ENCODE assay signal across 11 cellular contexts in the genomic region with DNA sequence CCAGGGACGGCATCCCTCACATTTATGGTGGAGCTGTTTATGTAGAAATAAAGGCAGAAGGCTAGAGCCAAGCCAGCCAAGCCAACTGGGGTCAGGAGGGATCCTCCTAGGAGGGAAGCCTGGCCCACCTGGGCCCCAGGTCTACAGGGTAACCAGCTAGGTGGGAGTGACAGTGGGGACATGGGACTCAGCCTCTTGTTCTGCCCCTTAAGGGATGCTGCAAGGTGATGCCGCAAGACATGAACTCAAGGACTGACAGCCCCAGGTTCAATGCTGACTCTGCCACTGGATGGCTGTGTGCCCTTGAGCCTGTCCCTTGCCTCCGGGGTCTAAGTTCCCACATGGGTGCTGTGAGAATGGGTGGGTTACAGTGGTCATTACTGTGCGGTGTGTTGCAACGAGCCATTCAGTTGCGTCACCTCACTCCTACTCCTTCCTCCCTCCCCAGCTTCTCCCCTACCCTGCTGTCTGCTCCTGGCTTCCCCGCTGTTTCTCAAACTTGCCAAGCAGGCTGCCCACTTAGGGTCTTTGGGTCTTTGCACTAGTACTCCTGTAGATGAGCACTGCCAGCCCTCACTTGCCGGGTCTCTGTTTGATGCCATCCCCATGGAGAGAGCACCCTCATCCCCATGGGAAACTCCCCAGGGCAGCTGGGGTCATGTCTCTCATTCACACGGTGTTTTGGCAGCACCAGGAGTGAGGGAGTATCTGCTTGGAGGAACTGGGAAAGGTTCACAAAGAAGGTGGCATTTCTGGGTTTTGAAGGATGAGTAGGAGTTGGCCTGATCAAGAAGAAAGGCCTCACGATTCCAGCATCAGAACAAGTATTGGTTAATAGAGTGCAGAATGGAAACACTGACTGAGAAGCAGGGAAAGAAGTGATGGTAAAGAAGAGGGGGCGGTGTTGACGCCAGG.
"Had no signal": no experiment of that assay in that cellular context is flagged by ENCODE, and none has a peak within 500 bp of the region (broad histone marks: within the 10 kb centered on the region; RNA-seq: fewer than 3 reads in every experiment).

No MANE protein-coding gene starts in this region.

- H3K4me3 ChIP-seq: ascending aorta, heart left ventricle, thyroid gland, vagina had no signal

- H3K4me3 Mint-ChIP-seq: natural killer cell had no signal

- H3K27me3 ChIP-seq: ascending aorta, thyroid gland, vagina had no signal

- H3K9me3 ChIP-seq: ascending aorta, heart left ventricle, thyroid gland, vagina had no signal

- DNase-seq: activated T-cell treated with anti-CD3 and anti-CD28 coated beads, Interleukin-2, amount 50 U/mL, for 1 hour; foreskin melanocyte; heart left ventricle; natural killer cell; T-helper 17 cell; thyroid gland had no signal

- ATAC-seq: activated CD4-positive, CD25-positive, alpha-beta regulatory T cell treated with anti-CD3 and anti-CD28 coated beads, Interleukin-2, amount 50 U/mL, for 24 hours; esophagus mucosa; heart left ventricle; left lobe of liver; natural killer cell; T-helper 17 cell had no signal

- H3K27ac ChIP-seq: ascending aorta, heart left ventricle, thyroid gland, vagina had no signal

- H3K36me3 ChIP-seq: ascending aorta, heart left ventricle, thyroid gland, vagina had no signal

- H3K4me1 Mint-ChIP-seq: natural killer cell had no signal

- H3K36me3 Mint-ChIP-seq: natural killer cell had no signal

- H3K4me1 ChIP-seq: ascending aorta, thyroid gland had no signal

- H3K27ac Mint-ChIP-seq: natural killer cell, T-helper 17 cell had no signal
